8 cellular contexts compared by ENCODE assay signal in genomic region chr7:55365103-55365679, GRCh38. TPM values are rescaled to one million over a fixed set of nuclear protein-coding genes. Genes with fewer than 3 reads are reported as not detected.
DNase-seq lines count a peak whose midpoint lies in the region; ATAC-seq and TF ChIP-seq lines count a peak whose summit lies in the region.

TSS of gene LANCL2 (plus strand) at chr7:55365337. CDS start at chr7:55366026, 689 bp downstream.

- peak; percentile 39 for ATAC-seq in GM18867 (IDR thresholded peaks at IDR 0.05; ENCODE audit: unreplicated experiment)
- ATAC-seq in HG03066 (IDR thresholded peaks at IDR 0.05; ENCODE audit: low read depth, unreplicated experiment), result peak; percentile 28

- CTCF ChIA-PET in AG04450 (lab: Charles Lee) (interaction anchor here (1.4 kb wide), 1 partner anchor 50 kb away, joined by 5 read pairs; no protein-coding TSS in a partner anchor), GM10248 (lab: Yijun Ruan, JAX) (interaction anchor here (1.0 to 2.3 kb wide), 6 partner anchors 10 to 88 kb away, joined by 3 to 12 read pairs (median 4); no protein-coding TSS in a partner anchor)

- DNase-seq in AG04450 (ENCODE audit: low read depth, low spot score) (no peak), NCI-H446 (lab: John Stamatoyannopoulos, UW) (peak; percentile 53 to 59), globus pallidus (ENCODE audit: low spot score) (peak; percentile 74), GM10248 (ENCODE audit: extremely low spot score) (no peak)
- DNase-seq in activated naive CD4-positive, alpha-beta T cell treated with Interleukin-2 at 50 U/mL for 16 hours, result peak; percentile 57

- H3K27me3 ChIP-seq in AG04450 (ENCODE audit: control insufficient read depth, insufficient read depth, low read length) (peaks cover 3% of the 10 kb centered on the region), parathyroid adenoma (ENCODE audit: control insufficient read depth, insufficient read depth, low read length) (no peaks in the 10 kb centered on the region)

- peaks cover 16% of the 10 kb centered on the region for H3K79me2 ChIP-seq in parathyroid adenoma

- no peaks in the 10 kb centered on the region; the same call in 1 of the 2 replicates for H3K9me3 ChIP-seq in AG04450 (ENCODE audit: control insufficient read depth, insufficient read depth, low read length)
- H3K9me3 ChIP-seq in parathyroid adenoma (ENCODE audit: control insufficient read depth, low read length), result no peaks in the 10 kb centered on the region

- H3K27ac ChIP-seq in AG04450 (ENCODE audit: low read depth, low read length), result peak within 1 kb of the TSS; percentile 97
- H3K27ac ChIP-seq in parathyroid adenoma, result peak within 1 kb of the TSS; percentile 99

- POLR2A ChIA-PET in AG04450 (lab: Yijun Ruan, JAX), result interaction anchor here (0.7 to 1.5 kb wide), 9 partner anchors 10 to 606 kb away, joined by 3 to 14 read pairs (median 6); partner anchors contain the start of gene SEC61G
- POLR2A ChIA-PET in GM10248 (lab: Yijun Ruan, JAX), result interaction anchor here (2.3 kb wide), 1 partner anchor 56 kb away, joined by 6 read pairs; no protein-coding TSS in a partner anchor

- H3K4me2 ChIP-seq in parathyroid adenoma (ENCODE audit: low read length), result peak within 1 kb of the TSS; percentile 96

- H3K4me1 ChIP-seq in parathyroid adenoma, result peaks cover 10% of the 10 kb centered on the region

- H3K4me3 ChIP-seq in AG04450 (ENCODE audit: low read depth, low read length) (peak within 1 kb of the TSS; percentile 97), parathyroid adenoma (ENCODE audit: low read depth, low read length) (peak within 1 kb of the TSS; percentile 93)

- H3K36me3 ChIP-seq in parathyroid adenoma (ENCODE audit: control insufficient read depth, insufficient read depth, low read length), result no peaks in the 10 kb centered on the region

- H3K9ac ChIP-seq in parathyroid adenoma, result peak within 1 kb of the TSS; percentile 99

- TF ChIP-seq CTCF in AG04450 (IDR thresholded peaks at IDR 0.05; ENCODE audit: low read depth, low read length) (no peak), parathyroid adenoma (IDR thresholded peaks at IDR 0.05) (no peak), GM10248 (IDR thresholded peaks at IDR 0.05; ENCODE audit: control extremely low read depth, extremely low read depth, low read depth, missing control alignments) (no peak)

- peak within 1 kb of the TSS; percentile 100 for H2AFZ ChIP-seq in parathyroid adenoma

RNA-seq across cellular contexts. Expression of gene LANCL2, which starts in this region (rescaled TPM):
- 16.9 and 18.0 TPM in 2 replicates for polyA plus RNA-seq in AG04450 (2011; rRNA removed)
- polyA minus RNA-seq in AG04450 (2011; rRNA and poly(A)+ RNA removed), result 13.0 and 24.6 TPM in 2 replicates

Comparison
In these comparisons a context has a peak if more than half of its experiments do, and no peak if none do; other contexts are left out.
1. DNase-seq: peak in NCI-H446 (2 of 2), activated naive CD4-positive, alpha-beta T cell treated with Interleukin-2 at 50 U/mL for 16 hours (single experiment) and globus pallidus (single experiment); none in AG04450 (single experiment) and GM10248 (single experiment).